8 cellular contexts compared by ENCODE assay signal in the genomic region with DNA sequence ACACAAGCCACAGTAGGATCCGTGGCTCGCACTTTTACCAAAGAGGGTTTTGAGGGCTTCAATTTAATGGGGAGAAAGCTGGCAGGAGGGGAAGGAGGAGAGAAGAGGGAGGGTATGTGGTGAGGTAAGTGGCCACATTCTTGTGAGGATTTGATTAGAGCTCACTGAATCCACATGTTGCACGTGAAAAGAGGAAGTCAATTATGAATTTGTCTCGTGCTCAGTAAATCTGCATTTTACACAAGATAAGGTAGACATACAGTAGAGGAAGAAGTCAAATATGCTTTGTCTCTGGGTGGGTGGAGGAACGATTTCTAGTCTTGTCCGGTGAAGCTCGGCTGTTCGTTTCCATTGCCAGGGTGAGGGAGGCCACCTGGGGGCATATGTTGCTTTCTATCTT. TPM values are rescaled to one million over a fixed set of nuclear protein-coding genes. Genes with fewer than 3 reads are reported as not detected.
DNase-seq lines count a peak whose midpoint lies in the region; ATAC-seq and TF ChIP-seq lines count a peak whose summit lies in the region.

No MANE protein-coding gene starts in this region.

- no peak overlapping the region for H3K18ac ChIP-seq in neuronal stem cell (ENCODE audit: low read length)

- ATAC-seq in DND-41 (ENCODE audit: insufficient read depth, low read depth): no peak
- ATAC-seq in GM18873 (IDR thresholded peaks at IDR 0.05; ENCODE audit: low FRiP score, unreplicated experiment): no peak
- ATAC-seq in GM21576 (IDR thresholded peaks at IDR 0.05; ENCODE audit: unreplicated experiment): no peak
- ATAC-seq in HG02588 (IDR thresholded peaks at IDR 0.05; ENCODE audit: unreplicated experiment): no peak

- H3K23ac ChIP-seq in neuronal stem cell (ENCODE audit: low read depth, low read length, poor library complexity): no peak overlapping the region

- H3K9me3 ChIP-seq in DND-41 (ENCODE audit: insufficient read depth, low read length, severe bottlenecking) (no peaks in the 10 kb centered on the region), duodenal mucosa (ENCODE audit: control insufficient read depth in 1 of 2, low read length in 2 of 2) (peaks cover 6 to 11% of the 10 kb centered on the region in 2 donors), neuronal stem cell (replicated peaks in 1 of 2; ENCODE audit: control insufficient read depth in 2 of 2, insufficient read depth in 1 of 2, low read depth in 1 of 2, low read length in 2 of 2) (peaks cover 21 to 49% of the 10 kb centered on the region in 2 donors)

- peaks cover 21% of the 10 kb centered on the region for H4K20me1 ChIP-seq in DND-41 (ENCODE audit: insufficient read depth, low read length)

- H3K79me2 ChIP-seq in DND-41 (ENCODE audit: insufficient read depth, low read length): peaks cover 42% of the 10 kb centered on the region

- H3K27ac ChIP-seq in DND-41 (ENCODE audit: low read length): peak overlapping the region; percentile 75
- H3K27ac ChIP-seq in duodenal mucosa (ENCODE audit: low read depth, low read length): no peak overlapping the region
- H3K27ac ChIP-seq in neuronal stem cell (replicated peaks; ENCODE audit: low read length): no peak overlapping the region

- peak overlapping the region; percentile 72 to 87 for H3K4me3 ChIP-seq in DND-41 (ENCODE audit: low read depth in 1 of 2, low read length in 2 of 2)
- H3K4me3 ChIP-seq in duodenal mucosa (ENCODE audit: low read depth in 1 of 2, low read length in 2 of 2): peak overlapping the region; percentile 94 to 97
- H3K4me3 ChIP-seq in neuronal stem cell (ENCODE audit: low read length in 2 of 2): peak overlapping the region; percentile 95 to 99

- no peak overlapping the region for H4K8ac ChIP-seq in neuronal stem cell (ENCODE audit: low read depth, low read length)

- H3K79me1 ChIP-seq in neuronal stem cell (ENCODE audit: low read depth, low read length): peaks cover 7% of the 10 kb centered on the region

- H2AFZ ChIP-seq in DND-41 (ENCODE audit: low read depth, low read length) (peak overlapping the region; percentile 99), neuronal stem cell (ENCODE audit: low read length) (peak overlapping the region; percentile 100)

- no CpG with 5 or more reads among the region's 8 CpGs for WGBS in neuronal stem cell (ENCODE audit: extremely low coverage in 2 of 2, insufficient read length in 2 of 2, insufficient replicate concordance in 1 of 2), 2 donors

- DNase-seq in DND-41 (peak; percentile 24), NOMO-1 treated with DMSO at 0.1 percent for 48 hours (lab: John Stamatoyannopoulos, UW; ENCODE audit: unreplicated experiment) (peak; percentile 49), neuronal stem cell (ENCODE audit: low spot score) (peak; percentile 4), NCI-H2029 (lab: John Stamatoyannopoulos, UW) (no peak)

- no peak overlapping the region for H2BK12ac ChIP-seq in neuronal stem cell (ENCODE audit: low read length)

- H3K36me3 ChIP-seq in DND-41 (ENCODE audit: insufficient read depth, low read length) (peaks cover 42% of the 10 kb centered on the region), duodenal mucosa (ENCODE audit: control insufficient read depth in 1 of 2, insufficient read depth in 2 of 2, low read length in 2 of 2) (peaks cover 18 to 30% of the 10 kb centered on the region in 2 donors), neuronal stem cell (replicated peaks in 1 of 2; ENCODE audit: control insufficient read depth in 2 of 2, insufficient read depth in 2 of 2, low read length in 2 of 2) (peaks cover 24 to 59% of the 10 kb centered on the region in 2 donors)

- no peak overlapping the region for H2BK120ac ChIP-seq in neuronal stem cell (ENCODE audit: low read depth, low read length)

- H3K9ac ChIP-seq in DND-41 (ENCODE audit: low read depth, low read length) (peak overlapping the region; percentile 69), duodenal mucosa (ENCODE audit: low read depth in 1 of 2, low read length in 2 of 2) (peak overlapping the region; percentile 81 to 94), neuronal stem cell (ENCODE audit: low read depth, low read length, poor library complexity) (no peak overlapping the region)

- no peak overlapping the region for H3K14ac ChIP-seq in neuronal stem cell (ENCODE audit: low read length)

- H3K27me3 ChIP-seq in DND-41 (ENCODE audit: insufficient read depth, low read length, poor library complexity): no peaks in the 10 kb centered on the region
- H3K27me3 ChIP-seq in duodenal mucosa (ENCODE audit: control insufficient read depth in 1 of 2, insufficient read depth in 2 of 2, low read length in 2 of 2): peaks cover 0 to 4% of the 10 kb centered on the region in 2 donors
- H3K27me3 ChIP-seq in neuronal stem cell (ENCODE audit: control insufficient read depth in 3 of 3, insufficient read depth in 3 of 3, low read depth in 1 of 3, low read length in 3 of 3): no peaks in the 10 kb centered on the region

- H2AK5ac ChIP-seq in neuronal stem cell (ENCODE audit: low read depth, low read length): no peak overlapping the region

- no peak overlapping the region for H2BK15ac ChIP-seq in neuronal stem cell (ENCODE audit: low read length)

- H3K4me1 ChIP-seq in DND-41 (ENCODE audit: insufficient read depth, low read length) (peaks cover 33% of the 10 kb centered on the region), duodenal mucosa (ENCODE audit: control insufficient read depth in 1 of 2, insufficient read depth in 2 of 2, low read length in 2 of 2) (peaks cover 8 to 11% of the 10 kb centered on the region in 2 donors), neuronal stem cell (ENCODE audit: control insufficient read depth in 2 of 2, insufficient read depth in 1 of 2, low read depth in 1 of 2, low read length in 2 of 2) (peaks cover 0 to 3% of the 10 kb centered on the region in 2 donors)

- H2BK5ac ChIP-seq in neuronal stem cell (ENCODE audit: low read length): no peak overlapping the region

- TF ChIP-seq CTCF in DND-41 (IDR thresholded peaks at IDR 0.05; ENCODE audit: borderline replicate concordance, extremely low read depth, low read length, poor library complexity, severe bottlenecking): peak; percentile 44

- no peak overlapping the region for H3K4ac ChIP-seq in neuronal stem cell (ENCODE audit: low read length)

- peak overlapping the region; percentile 74 for H3K4me2 ChIP-seq in DND-41 (ENCODE audit: insufficient read depth, low read length)
- peak overlapping the region; percentile 90 for H3K4me2 ChIP-seq in neuronal stem cell (ENCODE audit: insufficient read depth, low read length, poor library complexity, severe bottlenecking)

- no peak overlapping the region for H4K91ac ChIP-seq in neuronal stem cell (ENCODE audit: low read depth, low read length, poor library complexity)

RNA-seq across cellular contexts. Expression of a gene that starts 0.9 kb away (rescaled TPM):
- 25.0 TPM for polyA plus RNA-seq in neuronal stem cell (2013, experiment 1 of 2)
- 24.4 TPM for polyA plus RNA-seq in neuronal stem cell (2013, experiment 2 of 2)

RNA-seq across cellular contexts. Expression of a gene that starts 5.0 kb away (rescaled TPM):
- 0.03 TPM for polyA plus RNA-seq in neuronal stem cell (2013, experiment 1 of 2)
- 0.04 TPM for polyA plus RNA-seq in neuronal stem cell (2013, experiment 2 of 2)

RNA-seq across cellular contexts. Expression of a gene that starts 32.5 kb away (rescaled TPM):
- 0.32 TPM for polyA plus RNA-seq in neuronal stem cell (2013, experiment 1 of 2)
- 0.25 TPM for polyA plus RNA-seq in neuronal stem cell (2013, experiment 2 of 2)
